10 cellular contexts compared by ENCODE assay signal in genomic region chr6:399785-400517, GRCh38. TPM values are rescaled to one million over a fixed set of nuclear protein-coding genes. Genes with fewer than 3 reads are reported as not detected.
DNase-seq lines count a peak whose midpoint lies in the region; ATAC-seq and TF ChIP-seq lines count a peak whose summit lies in the region.
"Had no signal": no experiment of that assay in that cellular context is flagged by ENCODE, and none has a peak within 500 bp of the region (broad histone marks: within the 10 kb centered on the region; RNA-seq: fewer than 3 reads in every experiment).

No MANE protein-coding gene starts in this region.

- H3K36me3 Mint-ChIP-seq in activated CD4-positive, alpha-beta T cell treated with anti-CD3 and anti-CD28 coated beads for 36 hours (ENCODE audit: low read depth): peaks cover 94% of the 10 kb centered on the region
- H3K36me3 Mint-ChIP-seq in activated B cell treated with CpG ODN at 0.5 μM for 24 hours (ENCODE audit: low read depth): peaks cover 93% of the 10 kb centered on the region
- peaks cover 81 to 88% of the 10 kb centered on the region in 2 donors for H3K36me3 Mint-ChIP-seq in stimulated activated naive B cell treated with anti-CD40 and anti-IgM and Interleukin-4, amounts not matched to agents 10 μg/mL and 1 μg/mL and 100 μg/mL, for 72 hours

- no peaks in the 10 kb centered on the region for H3K9me3 Mint-ChIP-seq in activated CD4-positive, alpha-beta T cell treated with anti-CD3 and anti-CD28 coated beads for 36 hours (ENCODE audit: low read depth)
- no peaks in the 10 kb centered on the region for H3K9me3 Mint-ChIP-seq in activated B cell treated with CpG ODN at 0.5 μM for 24 hours
- H3K9me3 Mint-ChIP-seq in stimulated activated naive B cell treated with anti-CD40 and anti-IgM and Interleukin-4, amounts not matched to agents 10 μg/mL and 1 μg/mL and 100 μg/mL, for 72 hours: peaks cover under 1 to 2% of the 10 kb centered on the region in 2 donors

- peak; percentile 78 for DNase-seq in activated CD4-positive, alpha-beta T cell treated with anti-CD3 and anti-CD28 coated beads for 36 hours
- no peak for DNase-seq in activated CD4-positive, alpha-beta T cell treated with anti-CD3 and anti-CD28 coated beads for 1 hour
- DNase-seq in activated B cell treated with CpG ODN at 0.5 μM for 24 hours: no peak
- peak; percentile 61 for DNase-seq in stimulated activated naive B cell treated with anti-CD40 and anti-IgM and Interleukin-4, amounts not matched to agents 10 μg/mL and 1 μg/mL and 100 μg/mL, for 72 hours
- DNase-seq in NCI-H1436 treated with DMSO at 0.1 percent for 48 hours (lab: John Stamatoyannopoulos, UW): no peak
- no peak for DNase-seq in C1 segment of cervical spinal cord (lab: John Stamatoyannopoulos, UW)
- DNase-seq in COR-L47 (lab: John Stamatoyannopoulos, UW): no peak
- DNase-seq: cortex of kidney, NCI-H510A had no signal

- peak overlapping the region; percentile 88 for H3K27ac Mint-ChIP-seq in activated CD4-positive, alpha-beta T cell treated with anti-CD3 and anti-CD28 coated beads for 36 hours
- H3K27ac Mint-ChIP-seq in activated B cell treated with CpG ODN at 0.5 μM for 24 hours: peak overlapping the region; percentile 69
- H3K27ac Mint-ChIP-seq in stimulated activated naive B cell treated with anti-CD40 and anti-IgM and Interleukin-4, amounts not matched to agents 10 μg/mL and 1 μg/mL and 100 μg/mL, for 72 hours: peak overlapping the region; percentile 63

- intact Hi-C loops in activated CD4-positive, alpha-beta T cell treated with anti-CD3 and anti-CD28 coated beads for 36 hours (cut with DNase I, micrococcal nuclease): loop anchor here in 1 of 2 experiments (5.0 kb wide), 1 partner anchor 47 kb away; no protein-coding TSS in a partner anchor
- intact Hi-C loops in activated B cell treated with CpG ODN at 0.5 μM for 24 hours (cut with micrococcal nuclease): no loop called here

- H3K27me3 Mint-ChIP-seq in activated CD4-positive, alpha-beta T cell treated with anti-CD3 and anti-CD28 coated beads for 36 hours: no peaks in the 10 kb centered on the region
- no peaks in the 10 kb centered on the region for H3K27me3 Mint-ChIP-seq in activated B cell treated with CpG ODN at 0.5 μM for 24 hours
- no peaks in the 10 kb centered on the region for H3K27me3 Mint-ChIP-seq in stimulated activated naive B cell treated with anti-CD40 and anti-IgM and Interleukin-4, amounts not matched to agents 10 μg/mL and 1 μg/mL and 100 μg/mL, for 72 hours

- peak overlapping the region; percentile 68 for H3K4me3 Mint-ChIP-seq in activated CD4-positive, alpha-beta T cell treated with anti-CD3 and anti-CD28 coated beads for 36 hours
- H3K4me3 Mint-ChIP-seq in activated B cell treated with CpG ODN at 0.5 μM for 24 hours: peak overlapping the region; percentile 29
- peak overlapping the region; percentile 52 to 69 for H3K4me3 Mint-ChIP-seq in stimulated activated naive B cell treated with anti-CD40 and anti-IgM and Interleukin-4, amounts not matched to agents 10 μg/mL and 1 μg/mL and 100 μg/mL, for 72 hours

- POLR2A ChIA-PET in activated CD4-positive, alpha-beta T cell treated with anti-CD3 and anti-CD28 coated beads for 36 hours (lab: Charles Lee): interaction anchor here (0.6 to 8.8 kb wide), 22 partner anchors 8 to 293 kb away, joined by 3 to 121 read pairs (median 5); partner anchors contain the start of genes DUSP22, EXOC2 and IRF4
- POLR2A ChIA-PET in activated B cell treated with CpG ODN at 0.5 μM for 24 hours (lab: Charles Lee): interaction anchor here (0.6 to 8.4 kb wide), 11 partner anchors 8 to 211 kb away, joined by 3 to 255 read pairs (median 3); partner anchors contain the start of gene IRF4

- ATAC-seq in activated CD4-positive, alpha-beta T cell treated with anti-CD3 and anti-CD28 coated beads for 36 hours: peak; percentile 28
- ATAC-seq in HG02884 (IDR thresholded peaks at IDR 0.05; ENCODE audit: unreplicated experiment) (peak; percentile 42), activated B cell treated with CpG ODN at 0.5 μM for 24 hours (ENCODE audit: low read depth) (peak; percentile 51)
- ATAC-seq in stimulated activated naive B cell treated with anti-CD40 and anti-IgM and Interleukin-4, amounts not matched to agents 10 μg/mL and 1 μg/mL and 100 μg/mL, for 72 hours (replicated peaks): peak; percentile 41 to 47

- CTCF ChIA-PET in activated CD4-positive, alpha-beta T cell treated with anti-CD3 and anti-CD28 coated beads for 36 hours (lab: Charles Lee): interaction anchor here (0.6 to 1.7 kb wide), 12 partner anchors 10 to 212 kb away, joined by 3 to 14 read pairs (median 4); partner anchors contain the start of gene IRF4
- CTCF ChIA-PET in activated B cell treated with CpG ODN at 0.5 μM for 24 hours (lab: Charles Lee): interaction anchor here (0.8 to 2.5 kb wide), 3 partner anchors 104 to 211 kb away, joined by 4 to 8 read pairs (median 5); no protein-coding TSS in a partner anchor

- no peak for TF ChIP-seq CTCF in activated B cell treated with CpG ODN at 0.5 μM for 24 hours (IDR thresholded peaks at IDR 0.05)

- H3K4me1 Mint-ChIP-seq in activated CD4-positive, alpha-beta T cell treated with anti-CD3 and anti-CD28 coated beads for 36 hours: peaks cover 91% of the 10 kb centered on the region
- H3K4me1 Mint-ChIP-seq in activated B cell treated with CpG ODN at 0.5 μM for 24 hours: peaks cover 93% of the 10 kb centered on the region
- H3K4me1 Mint-ChIP-seq in stimulated activated naive B cell treated with anti-CD40 and anti-IgM and Interleukin-4, amounts not matched to agents 10 μg/mL and 1 μg/mL and 100 μg/mL, for 72 hours: peaks cover 74 to 94% of the 10 kb centered on the region in 2 donors

RNA-seq across cellular contexts. Expression of gene IRF4, which starts 8.4 kb away (rescaled TPM):
- 100 to 1,000 TPM; 601 to 617 TPM for total RNA-seq in activated CD4-positive, alpha-beta T cell treated with anti-CD3 and anti-CD28 coated beads for 36 hours
- 417 and 426 TPM in 2 replicates for total RNA-seq in activated B cell treated with CpG ODN at 0.5 μM for 24 hours

Comparison
In these comparisons a context has a peak if more than half of its experiments do, and no peak if none do; other contexts are left out.
1. DNase-seq: peak in activated CD4-positive, alpha-beta T cell treated with anti-CD3 and anti-CD28 coated beads for 36 hours (single experiment) and stimulated activated naive B cell treated with anti-CD40 and anti-IgM and Interleukin-4, amounts not matched to agents 10 μg/mL and 1 μg/mL and 100 μg/mL, for 72 hours (single experiment); none in activated CD4-positive, alpha-beta T cell treated with anti-CD3 and anti-CD28 coated beads for 1 hour (single experiment), activated B cell treated with CpG ODN at 0.5 μM for 24 hours (single experiment), NCI-H1436 treated with DMSO at 0.1 percent for 48 hours (single experiment), C1 segment of cervical spinal cord (0 of 14) and COR-L47 (single experiment).
2. Peak in every context shown above with its lines, with median percentiles within 50 percentile points of each other: ATAC-seq, H3K27ac Mint-ChIP-seq and H3K4me3 Mint-ChIP-seq.